In genomic region chr11:5348516-5349194, GRCh38 we compare ENCODE assay signal across 36 cellular contexts. TPM values are rescaled to one million over a fixed set of nuclear protein-coding genes. Genes with fewer than 3 reads are reported as not detected.
"Had no signal": no experiment of that assay in that cellular context is flagged by ENCODE, and none has a peak within 500 bp of the region (broad histone marks: within the 10 kb centered on the region; RNA-seq: fewer than 3 reads in every experiment).

No MANE protein-coding gene starts in this region.

- H3K9ac ChIP-seq: SK-N-SH had no signal

- H3K36me3 ChIP-seq: adrenal gland, breast epithelium, Peyer's patch, SJSA1, WERI-Rb-1 had no signal

- H3K9me3 ChIP-seq: adrenal gland, body of pancreas, breast epithelium, Peyer's patch, SJSA1, SK-N-SH had no signal

- H3K4me1 Mint-ChIP-seq: activated CD4-positive, alpha-beta T cell treated with anti-CD3 and anti-CD28 coated beads, Interleukin-2, amount 10 ng/mL, durations not matched to agents 24 days and 14 days; T-cell; T-helper 17 cell had no signal

- H3K4me1 ChIP-seq: adrenal gland, body of pancreas, breast epithelium, Peyer's patch had no signal

- H3K27ac Mint-ChIP-seq: activated CD4-positive, alpha-beta T cell treated with anti-CD3 and anti-CD28 coated beads, Interleukin-2, amount 10 ng/mL, durations not matched to agents 24 days and 14 days; activated CD8-positive, alpha-beta T cell treated with anti-CD3 and anti-CD28 coated beads for 36 hours; activated naive CD4-positive, alpha-beta T cell treated with anti-CD3 and anti-CD28 coated beads for 36 hours; activated naive CD4-positive, alpha-beta T cell treated with anti-CD3 and anti-CD28 coated beads, Interleukin-2, amount 50 U/mL, for 72 hours; activated T-cell treated with anti-CD3 and anti-CD28 coated beads, Interleukin-2, amount 50 U/mL, for 24 hours; activated T-helper 2 cell treated with anti-CD3 and anti-CD28 coated beads, Interferon-gamma antibody, Interleukin-2, Interleukin-4, amounts not matched to agents 10 μg/mL and 5 μg/mL and 100 μg/mL, durations not matched to agents 14 hours and 24 hours and 36 hours; T-cell; T-helper 17 cell had no signal

- H3K27me3 Mint-ChIP-seq: activated T-cell treated with anti-CD3 and anti-CD28 coated beads, Interleukin-2, amount 50 U/mL, for 24 hours had no signal

- H3K27ac ChIP-seq: adrenal gland, body of pancreas, breast epithelium, coronary artery, Peyer's patch, SJSA1, WERI-Rb-1 had no signal

- H3K9me3 Mint-ChIP-seq: activated CD4-positive, alpha-beta T cell treated with anti-CD3 and anti-CD28 coated beads, Interleukin-2, amount 10 ng/mL, durations not matched to agents 24 days and 14 days; activated CD8-positive, alpha-beta T cell treated with anti-CD3 and anti-CD28 coated beads for 36 hours; activated naive CD4-positive, alpha-beta T cell treated with anti-CD3 and anti-CD28 coated beads for 36 hours; activated naive CD4-positive, alpha-beta T cell treated with anti-CD3 and anti-CD28 coated beads, Interleukin-2, amount 50 U/mL, for 72 hours; activated T-cell treated with anti-CD3 and anti-CD28 coated beads, Interleukin-2, amount 50 U/mL, for 24 hours; activated T-helper 2 cell treated with anti-CD3 and anti-CD28 coated beads, Interferon-gamma antibody, Interleukin-2, Interleukin-4, amounts not matched to agents 10 μg/mL and 5 μg/mL and 100 μg/mL, durations not matched to agents 14 hours and 24 hours and 36 hours had no signal

- H3K4me3 Mint-ChIP-seq: activated CD4-positive, alpha-beta T cell treated with anti-CD3 and anti-CD28 coated beads, Interleukin-2, amount 10 ng/mL, durations not matched to agents 24 days and 14 days; activated CD8-positive, alpha-beta T cell treated with anti-CD3 and anti-CD28 coated beads for 36 hours; activated naive CD4-positive, alpha-beta T cell treated with anti-CD3 and anti-CD28 coated beads for 36 hours; activated T-cell treated with anti-CD3 and anti-CD28 coated beads, Interleukin-2, amount 50 U/mL, for 24 hours; T-cell; T-helper 17 cell had no signal

- H3K36me3 Mint-ChIP-seq: T-cell had no signal

- DNase-seq: activated CD4-positive, alpha-beta T cell treated with anti-CD3 and anti-CD28 coated beads, Interleukin-2, amount 10 ng/mL, durations not matched to agents 24 days and 14 days; activated CD4-positive, alpha-beta T cell treated with anti-CD3 and anti-CD28 coated beads, Interleukin-2, amount 50 U/mL, for 4 hours; activated CD8-positive, alpha-beta T cell treated with anti-CD3 and anti-CD28 coated beads for 36 hours; activated gamma-delta T cell; activated naive CD4-positive, alpha-beta T cell treated with anti-CD3 and anti-CD28 coated beads for 36 hours; activated T-cell treated with anti-CD3 and anti-CD28 coated beads, Interleukin-2, amount 50 U/mL, for 24 hours; adrenal gland; body of pancreas; NCI-H1092 treated with DMSO at 0.1 percent for 48 hours; NCI-H1417; NCI-H146; NCI-H187; NCI-H2029 treated with DMSO at 0.1 percent for 48 hours; NCI-H2107; NCI-H2171; NCI-H510A; NCI-H526; NCI-H748 treated with DMSO at 0.1 percent for 48 hours; NK-92 treated with Interleukin-12 subunit alpha and Interleukin-12 subunit beta, amount 100 ng/mL, for 24 hours; PC-3; Peyer's patch; RPMI8226; SHP77 treated with DMSO at 0.1 percent for 48 hours; SK-N-SH; T-cell; T-helper 17 cell; WERI-Rb-1 had no signal

- ATAC-seq: activated CD8-positive, alpha-beta T cell treated with anti-CD3 and anti-CD28 coated beads for 36 hours; activated naive CD4-positive, alpha-beta T cell treated with anti-CD3 and anti-CD28 coated beads, Interleukin-2, amount 50 U/mL, for 72 hours; body of pancreas; PC-3; T-cell; T-helper 17 cell had no signal

- H3K4me2 ChIP-seq: SK-N-SH had no signal

- H3K27me3 ChIP-seq: adrenal gland, body of pancreas, breast epithelium, Peyer's patch, SJSA1 had no signal

- H3K4me3 ChIP-seq: adrenal gland, body of pancreas, breast epithelium, coronary artery, Peyer's patch, SJSA1 had no signal

RNA-seq across cellular contexts. Expression of gene OR51B6, which starts 2.7 kb away (rescaled TPM):
- total RNA-seq: activated CD4-positive, alpha-beta T cell treated with anti-CD3 and anti-CD28 coated beads, Interleukin-2, amount 10 ng/mL, durations not matched to agents 24 days and 14 days; activated CD8-positive, alpha-beta memory T cell treated with anti-CD3 and anti-CD28 coated beads for 36 hours; activated CD8-positive, alpha-beta T cell treated with anti-CD3 and anti-CD28 coated beads for 36 hours; activated naive CD4-positive, alpha-beta T cell treated with anti-CD3 and anti-CD28 coated beads for 36 hours; activated naive CD4-positive, alpha-beta T cell treated with anti-CD3 and anti-CD28 coated beads, Interleukin-2, amount 50 U/mL, for 72 hours; activated T-helper 2 cell treated with anti-CD3 and anti-CD28 coated beads, Interferon-gamma antibody, Interleukin-2, Interleukin-4, amounts not matched to agents 10 μg/mL and 5 μg/mL and 100 μg/mL, durations not matched to agents 14 hours and 24 hours and 36 hours; adrenal gland; astrocyte; body of pancreas; breast epithelium; cardiac septum; M059J; PC-3; Peyer's patch; SJSA1; T-cell; T-helper 17 cell had no signal

RNA-seq across cellular contexts. Expression of gene OR51B5, which starts 5.3 kb away (rescaled TPM):
- total RNA-seq: activated CD4-positive, alpha-beta T cell treated with anti-CD3 and anti-CD28 coated beads, Interleukin-2, amount 10 ng/mL, durations not matched to agents 24 days and 14 days; activated CD8-positive, alpha-beta memory T cell treated with anti-CD3 and anti-CD28 coated beads for 36 hours; activated CD8-positive, alpha-beta T cell treated with anti-CD3 and anti-CD28 coated beads for 36 hours; activated naive CD4-positive, alpha-beta T cell treated with anti-CD3 and anti-CD28 coated beads for 36 hours; activated T-helper 2 cell treated with anti-CD3 and anti-CD28 coated beads, Interferon-gamma antibody, Interleukin-2, Interleukin-4, amounts not matched to agents 10 μg/mL and 5 μg/mL and 100 μg/mL, durations not matched to agents 14 hours and 24 hours and 36 hours; astrocyte; body of pancreas; cardiac septum; M059J; Peyer's patch had no signal

RNA-seq across cellular contexts. Expression of gene OR51B2, which starts 24.6 kb away (rescaled TPM):
- total RNA-seq: activated CD4-positive, alpha-beta T cell treated with anti-CD3 and anti-CD28 coated beads, Interleukin-2, amount 10 ng/mL, durations not matched to agents 24 days and 14 days; activated CD8-positive, alpha-beta memory T cell treated with anti-CD3 and anti-CD28 coated beads for 36 hours; activated CD8-positive, alpha-beta T cell treated with anti-CD3 and anti-CD28 coated beads for 36 hours; activated naive CD4-positive, alpha-beta T cell treated with anti-CD3 and anti-CD28 coated beads for 36 hours; activated naive CD4-positive, alpha-beta T cell treated with anti-CD3 and anti-CD28 coated beads, Interleukin-2, amount 50 U/mL, for 72 hours; activated T-helper 2 cell treated with anti-CD3 and anti-CD28 coated beads, Interferon-gamma antibody, Interleukin-2, Interleukin-4, amounts not matched to agents 10 μg/mL and 5 μg/mL and 100 μg/mL, durations not matched to agents 14 hours and 24 hours and 36 hours; astrocyte; cardiac septum; M059J; Peyer's patch; SJSA1; T-cell; T-helper 17 cell had no signal

RNA-seq across cellular contexts. Expression of gene OR51M1, which starts 35.0 kb away (rescaled TPM):
- total RNA-seq: activated CD4-positive, alpha-beta T cell treated with anti-CD3 and anti-CD28 coated beads, Interleukin-2, amount 10 ng/mL, durations not matched to agents 24 days and 14 days; activated CD8-positive, alpha-beta memory T cell treated with anti-CD3 and anti-CD28 coated beads for 36 hours; activated CD8-positive, alpha-beta T cell treated with anti-CD3 and anti-CD28 coated beads for 36 hours; activated naive CD4-positive, alpha-beta T cell treated with anti-CD3 and anti-CD28 coated beads for 36 hours; activated naive CD4-positive, alpha-beta T cell treated with anti-CD3 and anti-CD28 coated beads, Interleukin-2, amount 50 U/mL, for 72 hours; activated T-helper 2 cell treated with anti-CD3 and anti-CD28 coated beads, Interferon-gamma antibody, Interleukin-2, Interleukin-4, amounts not matched to agents 10 μg/mL and 5 μg/mL and 100 μg/mL, durations not matched to agents 14 hours and 24 hours and 36 hours; adrenal gland; astrocyte; body of pancreas; breast epithelium; cardiac septum; M059J; PC-3; Peyer's patch; SJSA1; T-cell; T-helper 17 cell had no signal

RNA-seq across cellular contexts. Expression of gene OR51B4, which starts 46.9 kb away (rescaled TPM):
- total RNA-seq: activated CD4-positive, alpha-beta T cell treated with anti-CD3 and anti-CD28 coated beads, Interleukin-2, amount 10 ng/mL, durations not matched to agents 24 days and 14 days; activated CD8-positive, alpha-beta memory T cell treated with anti-CD3 and anti-CD28 coated beads for 36 hours; activated CD8-positive, alpha-beta T cell treated with anti-CD3 and anti-CD28 coated beads for 36 hours; activated naive CD4-positive, alpha-beta T cell treated with anti-CD3 and anti-CD28 coated beads for 36 hours; activated naive CD4-positive, alpha-beta T cell treated with anti-CD3 and anti-CD28 coated beads, Interleukin-2, amount 50 U/mL, for 72 hours; activated T-helper 2 cell treated with anti-CD3 and anti-CD28 coated beads, Interferon-gamma antibody, Interleukin-2, Interleukin-4, amounts not matched to agents 10 μg/mL and 5 μg/mL and 100 μg/mL, durations not matched to agents 14 hours and 24 hours and 36 hours; astrocyte; cardiac septum; Peyer's patch; SJSA1; T-cell; T-helper 17 cell had no signal
